Comparison of ENCODE assay signal across 19 cellular contexts in the genomic region with DNA sequence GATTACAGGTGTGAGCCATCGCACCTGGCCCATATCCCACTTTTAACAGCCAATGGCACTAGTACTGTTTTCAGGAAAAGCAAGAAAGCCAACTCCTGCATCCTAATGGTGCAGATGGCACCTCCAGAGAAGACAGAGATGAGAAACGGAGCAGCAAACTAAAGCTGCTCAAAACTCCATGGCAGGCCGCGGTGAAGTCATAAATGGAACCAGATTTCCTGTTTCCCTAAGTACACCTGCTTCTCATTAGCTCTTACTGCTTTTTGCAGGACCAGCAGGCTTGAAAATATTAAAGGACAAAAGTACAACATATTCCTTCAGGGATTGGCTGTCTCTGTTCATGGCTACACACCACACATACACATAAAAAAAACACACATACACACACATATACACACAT. TPM values are rescaled to one million over a fixed set of nuclear protein-coding genes. Genes with fewer than 3 reads are reported as not detected.
DNase-seq lines count a peak whose midpoint lies in the region; TF ChIP-seq lines count a peak whose summit lies in the region.
"Had no signal": no experiment of that assay in that cellular context is flagged by ENCODE, and none has a peak within 500 bp of the region (broad histone marks: within the 10 kb centered on the region; RNA-seq: fewer than 3 reads in every experiment).

No MANE protein-coding gene starts in this region.

- DNase-seq in BJ (ENCODE audit: low read depth), result peak; percentile 57
- DNase-seq in fibroblast of peridontal ligament (ENCODE audit: extremely low read depth), result peak; percentile 86
- DNase-seq in suprapubic skin (ENCODE audit: low spot score in 2 of 2), result no peak
- no peak for DNase-seq in SKM-1 (lab: John Stamatoyannopoulos, UW; ENCODE audit: unreplicated experiment)
- DNase-seq in ovary, result no peak
- DNase-seq in A172 (ENCODE audit: low spot score), result no peak
- DNase-seq: activated gamma-delta T cell treated with Interleukin-2 at 50 U/mL for 16 hours; activated T-cell treated with anti-CD3 and anti-CD28 coated beads, Interleukin-2, amount 50 U/mL, for 1 hour; C1 segment of cervical spinal cord; left ventricle myocardium inferior; MG63; NCI-H1417; NCI-H526 treated with DMSO at 0.1 percent for 48 hours; SW 1271 had no signal

- H3K9me2 ChIP-seq in Loucy (replicated peaks; ENCODE audit: low read depth, low read length), result no peaks in the 10 kb centered on the region

- H4K20me1 ChIP-seq in Loucy (ENCODE audit: insufficient read depth, low read length, poor library complexity, severe bottlenecking), result no peaks in the 10 kb centered on the region

- no peaks in the 10 kb centered on the region for H3K79me2 ChIP-seq in Loucy (ENCODE audit: insufficient read depth, low read length)

- CTCF ChIA-PET in BJ (lab: Yijun Ruan, JAX), result interaction anchor here (0.6 to 4.8 kb wide), 14 partner anchors 10 to 68 kb away, joined by 3 to 65 read pairs (median 6); a partner anchor contains a TSS

- H2AFZ ChIP-seq in Loucy (ENCODE audit: low read length), result no peak overlapping the region
- H2AFZ ChIP-seq: neural progenitor cell had no signal

- no peaks in the 10 kb centered on the region for H3K9me3 ChIP-seq in Loucy (ENCODE audit: insufficient read depth, low read depth, low read length)
- H3K9me3 ChIP-seq in suprapubic skin, result no peaks in the 10 kb centered on the region
- no peaks in the 10 kb centered on the region for H3K9me3 ChIP-seq in ovary
- H3K9me3 ChIP-seq: HAP-1, left ventricle myocardium inferior, MG63, prostate gland had no signal

- no peaks in the 10 kb centered on the region for H3K27me3 ChIP-seq in BJ (ENCODE audit: control insufficient read depth, insufficient read depth, low read length)
- H3K27me3 ChIP-seq in Loucy (ENCODE audit: insufficient read depth, low read length, poor library complexity, severe bottlenecking), result no peaks in the 10 kb centered on the region
- no peaks in the 10 kb centered on the region for H3K27me3 ChIP-seq in suprapubic skin
- no peaks in the 10 kb centered on the region for H3K27me3 ChIP-seq in ovary
- H3K27me3 ChIP-seq: MG63, neural progenitor cell had no signal

- TF ChIP-seq POLR2A in suprapubic skin (IDR thresholded peaks at IDR 0.05) (no peak), ovary (IDR thresholded peaks at IDR 0.05) (no peak)

- POLR2A ChIA-PET in BJ (lab: Charles Lee), result interaction anchor here (0.6 to 0.9 kb wide), 2 partner anchors 16 to 45 kb away, joined by 3 read pairs; no protein-coding TSS in a partner anchor

- no peaks in the 10 kb centered on the region for H3F3A ChIP-seq in Loucy (ENCODE audit: low read depth)

- TF ChIP-seq EP300 in suprapubic skin (IDR thresholded peaks at IDR 0.05), result no peak
- no peak for TF ChIP-seq EP300 in ovary (IDR thresholded peaks at IDR 0.05)

- H3K4me3 ChIP-seq in BJ (ENCODE audit: low read depth, low read length) (no peak overlapping the region), Loucy (ENCODE audit: low read length, poor library complexity, severe bottlenecking) (no peak overlapping the region), suprapubic skin (no peak overlapping the region), ovary (no peak overlapping the region)
- H3K4me3 ChIP-seq: coronary artery, HAP-1, left ventricle myocardium inferior, MG63, neural progenitor cell, prostate gland had no signal

- H3K27ac ChIP-seq in suprapubic skin, result peak overlapping the region; percentile 10
- no peak overlapping the region for H3K27ac ChIP-seq in ovary
- H3K27ac ChIP-seq: coronary artery, left ventricle myocardium inferior, neural progenitor cell, prostate gland had no signal

- TF ChIP-seq CTCF in BJ (IDR thresholded peaks at IDR 0.05; ENCODE audit: insufficient read depth, low read depth, low read length), result no peak
- TF ChIP-seq CTCF in Loucy (conservative IDR thresholded peaks at IDR 0.05; ENCODE audit: low read length), result no peak
- TF ChIP-seq CTCF in suprapubic skin (IDR thresholded peaks at IDR 0.05), result no peak
- TF ChIP-seq CTCF in ovary (IDR thresholded peaks at IDR 0.05), result no peak

- peak overlapping the region; percentile 15 for H3K9ac ChIP-seq in Loucy (ENCODE audit: low read depth, low read length, poor library complexity, severe bottlenecking)
- H3K9ac ChIP-seq: neural progenitor cell had no signal

- WGBS in suprapubic skin, result 57% methylated on average over 4 of the region's 4 CpGs
- 57 to 75% (median 63%) methylated on average over 4 of the region's 4 CpGs for WGBS in ovary, 3 donors

- H3K36me3 ChIP-seq in BJ (ENCODE audit: control insufficient read depth, insufficient read depth, low read length), result no peaks in the 10 kb centered on the region
- no peaks in the 10 kb centered on the region for H3K36me3 ChIP-seq in Loucy (ENCODE audit: insufficient read depth, low read length)
- no peaks in the 10 kb centered on the region for H3K36me3 ChIP-seq in suprapubic skin
- no peaks in the 10 kb centered on the region for H3K36me3 ChIP-seq in ovary
- H3K36me3 ChIP-seq: HAP-1, left ventricle myocardium inferior, MG63, neural progenitor cell, prostate gland had no signal

- no peak overlapping the region for H3K4me2 ChIP-seq in Loucy (ENCODE audit: low read depth, low read length, poor library complexity, severe bottlenecking)
- H3K4me2 ChIP-seq: neural progenitor cell had no signal

- intact Hi-C loops in ovary (cut with DNase I), result loop anchor here (5.0 to 10.0 kb wide), 4 partner anchors 35 to 62 kb away; a partner anchor contains a TSS

- H3K4me1 ChIP-seq in Loucy (ENCODE audit: insufficient read depth, low read length, poor library complexity, severe bottlenecking) (peaks cover 8% of the 10 kb centered on the region), suprapubic skin (peaks cover 45% of the 10 kb centered on the region), ovary (ENCODE audit: insufficient read depth) (no peaks in the 10 kb centered on the region)
- H3K4me1 ChIP-seq: neural progenitor cell, prostate gland had no signal

RNA-seq across cellular contexts. Expression of a gene that starts 36.7 kb away (rescaled TPM):
- polyA plus RNA-seq in BJ (2011; rRNA removed) (182 and 197 TPM in 2 replicates), ovary (100 to 1,000 TPM; 228 to 516 TPM)
- polyA minus RNA-seq in BJ (2011; rRNA and poly(A)+ RNA removed), result 35.8 and 47.8 TPM in 2 replicates
- total RNA-seq in suprapubic skin (100 to 1,000 TPM; 448 to 713 (median 594) TPM), ovary (100 to 1,000 TPM; 227 to 387 (median 259) TPM)
- total RNA-seq in A172 (2014; rRNA removed; shearing (Covaris generic)), result 87.7 and 134 TPM in 2 replicates

RNA-seq across cellular contexts. Expression of a gene that starts 40.9 kb away (rescaled TPM):
- polyA plus RNA-seq in BJ (2011; rRNA removed), result 56.4 and 90.0 TPM in 2 replicates
- polyA minus RNA-seq in BJ (2011; rRNA and poly(A)+ RNA removed), result 186 and 315 TPM in 2 replicates
- total RNA-seq in suprapubic skin, result 10 to 100 TPM; 40.3 to 95.5 (median 59.7) TPM
- total RNA-seq in ovary, result 100 to 1,000 TPM in 2 of 7 donors, 10 to 100 TPM in 5; 35.6 to 130 (median 81.9) TPM
- polyA plus RNA-seq in ovary, result 10 to 100 TPM; 38.1 to 59.8 TPM
- 40.1 and 44.2 TPM in 2 replicates for total RNA-seq in A172 (2014; rRNA removed; shearing (Covaris generic))

Comparison
In these comparisons a context has a peak if more than half of its experiments do, and no peak if none do; other contexts are left out.
1. DNase-seq: peak in BJ (single experiment) and fibroblast of peridontal ligament (single experiment); none in suprapubic skin (0 of 2), SKM-1 (single experiment), ovary (0 of 5) and A172 (single experiment).